ENCODE assay signal across 7 cellular contexts in the genomic region with DNA sequence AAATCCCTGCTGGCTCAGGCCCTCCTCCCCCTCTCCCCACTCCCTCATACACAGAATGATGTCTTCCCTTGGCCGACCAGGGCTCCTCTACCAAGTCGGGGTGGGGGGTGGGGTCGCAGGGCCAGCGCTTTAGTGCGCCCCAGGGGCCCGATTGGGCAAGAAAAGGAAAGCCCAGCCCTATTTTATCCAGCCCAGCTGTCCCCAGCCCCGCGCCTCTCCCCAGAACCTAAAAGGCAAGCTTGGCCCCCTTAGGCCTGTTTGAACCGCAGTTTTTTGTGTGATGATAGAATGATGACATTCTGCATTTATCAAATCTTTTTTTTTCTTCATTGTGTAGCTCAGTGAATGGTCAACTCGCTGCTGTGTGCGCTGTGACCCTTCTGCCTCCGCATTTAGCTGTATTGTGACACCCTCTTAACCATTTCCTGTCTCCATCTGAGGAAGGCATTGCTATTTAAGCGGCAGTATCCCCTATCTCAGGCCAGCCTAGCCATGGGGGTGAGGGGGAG.
DNase-seq lines count a peak whose midpoint lies in the region; ATAC-seq and TF ChIP-seq lines count a peak whose summit lies in the region.

No MANE protein-coding gene starts in this region.

- no peak overlapping the region for H3K23ac ChIP-seq in H9 (ENCODE audit: insufficient read length, low read depth, low read length)

- peaks cover 2% of the 10 kb centered on the region for H3K79me1 ChIP-seq in H9 (ENCODE audit: insufficient read depth, low read depth, low read length, poor library complexity, severe bottlenecking)

- peaks cover 20% of the 10 kb centered on the region for H3K23me2 ChIP-seq in H9 (ENCODE audit: insufficient read length, low read depth, low read length, poor library complexity, severe bottlenecking)

- H4K91ac ChIP-seq in H9 (ENCODE audit: insufficient read length, low read depth, low read length), result no peak overlapping the region

- no peaks in the 10 kb centered on the region for H3K36me3 ChIP-seq in PC-3 (ENCODE audit: low read depth, low read length)
- H3K36me3 ChIP-seq in parathyroid adenoma (ENCODE audit: control insufficient read depth, insufficient read depth, low read length), result no peaks in the 10 kb centered on the region

- peak; percentile 77 for DNase-seq in H9
- DNase-seq in PC-3, result no peak
- DNase-seq in epithelial cell of prostate (ENCODE audit: low read depth, low spot score), result no peak
- no peak for DNase-seq in amniotic stem cell (lab: John Stamatoyannopoulos, UW)
- no peak for DNase-seq in GF-D8 (lab: John Stamatoyannopoulos, UW)
- no peak for DNase-seq in activated naive CD4-positive, alpha-beta T cell treated with anti-CD3 and anti-CD28 coated beads, Interleukin-2, amount 50 U/mL, for 72 hours (ENCODE audit: low spot score in 2 of 2)

- peaks cover 10% of the 10 kb centered on the region; the same call in 1 of the 2 replicates for H3K27me3 ChIP-seq in H9 (ENCODE audit: insufficient read depth, low read length)
- H3K27me3 ChIP-seq in PC-3 (ENCODE audit: low read length), result no peaks in the 10 kb centered on the region
- H3K27me3 ChIP-seq in parathyroid adenoma (ENCODE audit: control insufficient read depth, insufficient read depth, low read length), result no peaks in the 10 kb centered on the region

- no peaks in the 10 kb centered on the region for H3F3A ChIP-seq in PC-3 (ENCODE audit: low read length, unreplicated experiment)

- H2BK120ac ChIP-seq in H9 (ENCODE audit: low read depth, low read length, poor library complexity, severe bottlenecking), result no peak overlapping the region

- BruUV-seq in PC-3 (replicated peaks; lab: Mats Ljungman, UMichigan), result no TSS peak

- H3K14ac ChIP-seq in H9 (ENCODE audit: insufficient read depth, low read length), result no peak overlapping the region

- H4K20me1 ChIP-seq in H9 (ENCODE audit: control insufficient read depth, insufficient read depth, insufficient read length) (no peaks in the 10 kb centered on the region), PC-3 (ENCODE audit: low read length) (peaks cover 4% of the 10 kb centered on the region; the same call in 1 of the 2 replicates)

- no peak for TF ChIP-seq CTCF in H9 (conservative IDR thresholded peaks at IDR 0.05)
- no peak for TF ChIP-seq CTCF in PC-3 (conservative IDR thresholded peaks at IDR 0.05; ENCODE audit: low read depth, low read length)
- TF ChIP-seq CTCF in parathyroid adenoma (IDR thresholded peaks at IDR 0.05), result no peak

- no peak overlapping the region for H2BK15ac ChIP-seq in H9 (ENCODE audit: low read depth, low read length)

- H3K36me3 Mint-ChIP-seq in H9 (ENCODE audit: insufficient read depth in 1 of 3, low read depth in 3 of 3), result no peaks in the 10 kb centered on the region
- peaks cover 7% of the 10 kb centered on the region in 2 donors for H3K36me3 Mint-ChIP-seq in activated naive CD4-positive, alpha-beta T cell treated with anti-CD3 and anti-CD28 coated beads, Interleukin-2, amount 50 U/mL, for 72 hours

- no peak overlapping the region for H2BK5ac ChIP-seq in H9 (ENCODE audit: insufficient read length, low read length)

- no peak overlapping the region for H4K8ac ChIP-seq in H9 (replicated peaks; ENCODE audit: insufficient read length, low read depth, low read length)

- H3K4me1 ChIP-seq in H9 (ENCODE audit: insufficient read depth, low read length) (peaks cover 9% of the 10 kb centered on the region; the same call in 1 of the 2 replicates), PC-3 (ENCODE audit: insufficient read depth, low read length) (peaks cover 18% of the 10 kb centered on the region; the same call in 1 of the 2 replicates), parathyroid adenoma (peaks cover 48% of the 10 kb centered on the region)

- no peak overlapping the region for H3K56ac ChIP-seq in H9 (ENCODE audit: insufficient read length, low read depth, low read length)

- H3K27ac ChIP-seq in H9 (ENCODE audit: insufficient read length, low read depth, low read length) (no peak overlapping the region), PC-3 (ENCODE audit: low read length) (no peak overlapping the region), epithelial cell of prostate (peak overlapping the region; percentile 57), parathyroid adenoma (peak overlapping the region; percentile 93)

- H3K9me3 Mint-ChIP-seq in H9, result no peaks in the 10 kb centered on the region; a peak in 1 of 5 replicates
- no peaks in the 10 kb centered on the region for H3K9me3 Mint-ChIP-seq in activated naive CD4-positive, alpha-beta T cell treated with anti-CD3 and anti-CD28 coated beads, Interleukin-2, amount 50 U/mL, for 72 hours

- H3K9ac ChIP-seq in H9 (ENCODE audit: extremely low read depth, insufficient read length, low read length), result no peak overlapping the region
- peak overlapping the region; percentile 78 for H3K9ac ChIP-seq in PC-3 (ENCODE audit: low read length)
- H3K9ac ChIP-seq in parathyroid adenoma, result no peak overlapping the region

- CTCF ChIA-PET in PC-3 (lab: Charles Lee), result no interaction called here

- no peak overlapping the region for H2BK12ac ChIP-seq in H9 (ENCODE audit: insufficient read length, low read depth, low read length)

- H3K79me2 ChIP-seq in H9 (ENCODE audit: insufficient read depth, low read length) (no peaks in the 10 kb centered on the region; the same call in 1 of the 2 replicates), PC-3 (ENCODE audit: low read length) (peaks cover 63% of the 10 kb centered on the region), parathyroid adenoma (peaks cover 24% of the 10 kb centered on the region)

- H3K4ac ChIP-seq in H9 (ENCODE audit: low read depth, low read length), result no peak overlapping the region

- H3K4me2 ChIP-seq in H9 (ENCODE audit: insufficient read depth, insufficient read length, low read length) (peak overlapping the region; percentile 67), PC-3 (ENCODE audit: low read length) (peak overlapping the region; percentile 80), parathyroid adenoma (ENCODE audit: low read length) (peak overlapping the region; percentile 77)

- no peaks in the 10 kb centered on the region for H3K9me3 ChIP-seq in H9 (ENCODE audit: control insufficient read depth, low read depth, low read length)
- no peaks in the 10 kb centered on the region for H3K9me3 ChIP-seq in PC-3 (ENCODE audit: low read length)
- no peaks in the 10 kb centered on the region for H3K9me3 ChIP-seq in parathyroid adenoma (ENCODE audit: control insufficient read depth, low read length)

- peak overlapping the region in 2 of 3 experiments; percentile 34 to 40; a peak in 5 of 7 replicates for H3K27ac Mint-ChIP-seq in H9
- H3K27ac Mint-ChIP-seq in activated naive CD4-positive, alpha-beta T cell treated with anti-CD3 and anti-CD28 coated beads, Interleukin-2, amount 50 U/mL, for 72 hours, result no peak overlapping the region

- WGBS in H9 (ENCODE audit: extremely low coverage, insufficient read length, low lambda C conversion rate), result no CpG with 5 or more reads among the region's 13 CpGs

- no peak overlapping the region for H2AK5ac ChIP-seq in H9 (ENCODE audit: insufficient read length, low read length)

- H3K4me3 ChIP-seq in PC-3 (ENCODE audit: low read length), result peak overlapping the region; percentile 84
- no peak overlapping the region for H3K4me3 ChIP-seq in parathyroid adenoma (ENCODE audit: low read depth, low read length)

- no peak overlapping the region for H3T11ph ChIP-seq in H9 (ENCODE audit: low read length)

- H2BK20ac ChIP-seq in H9 (ENCODE audit: low read depth, low read length, poor library complexity, severe bottlenecking), result no peak overlapping the region

- peak overlapping the region; percentile 75 to 98 for H3K4me3 Mint-ChIP-seq in H9

- intact Hi-C loops in PC-3 (cut with micrococcal nuclease), result loop anchor here (5.0 kb wide), 1 partner anchor 53 kb away; no protein-coding TSS in a partner anchor

- H3K9me2 ChIP-seq in PC-3 (replicated peaks; ENCODE audit: low read length), result no peaks in the 10 kb centered on the region

- POLR2A ChIA-PET in PC-3 (lab: Charles Lee; ENCODE audit: unreplicated experiment), result interaction anchor here (0.6 kb wide), 1 partner anchor 180 kb away, joined by 3 read pairs; no protein-coding TSS in a partner anchor

- H3K18ac ChIP-seq in H9 (ENCODE audit: insufficient read length, low read depth, low read length), result no peak overlapping the region

- H2AFZ ChIP-seq in H9 (ENCODE audit: low read length) (no peak overlapping the region), PC-3 (ENCODE audit: low read length) (no peak overlapping the region), parathyroid adenoma (peak overlapping the region; percentile 84)

- ATAC-seq in PC-3, result no peak
- no peak for ATAC-seq in activated naive CD4-positive, alpha-beta T cell treated with anti-CD3 and anti-CD28 coated beads, Interleukin-2, amount 50 U/mL, for 72 hours

- H3K4me1 Mint-ChIP-seq in H9, result peaks cover 45 to 56% of the 10 kb centered on the region in 2 experiments

- H4K5ac ChIP-seq in H9 (ENCODE audit: insufficient read length, low read depth, low read length), result no peak overlapping the region

- H3K27me3 Mint-ChIP-seq in H9 (ENCODE audit: low read depth), result peaks cover 49% of the 10 kb centered on the region

Comparison
In these comparisons a context has a peak if more than half of its experiments do, and no peak if none do; other contexts are left out.
1. H3K27ac ChIP-seq: peak in epithelial cell of prostate (single experiment) and parathyroid adenoma (single experiment); none in H9 (single experiment) and PC-3 (single experiment).
2. H3K27ac Mint-ChIP-seq: peak in H9 (2 of 3); none in activated naive CD4-positive, alpha-beta T cell treated with anti-CD3 and anti-CD28 coated beads, Interleukin-2, amount 50 U/mL, for 72 hours (0 of 2).
3. Peak in every context shown above with its lines, with median percentiles within 50 percentile points of each other: H3K4me2 ChIP-seq.